Comparison of ENCODE assay signal across 25 cellular contexts in genomic region chr6:128672023-128672422, GRCh38.
DNase-seq lines count a peak whose midpoint lies in the region; ATAC-seq, FAIRE-seq and TF ChIP-seq lines count a peak whose summit lies in the region.
"Had no signal": no experiment of that assay in that cellular context is flagged by ENCODE, and none has a peak within 500 bp of the region (broad histone marks: within the 10 kb centered on the region; RNA-seq: fewer than 3 reads in every experiment).

No MANE protein-coding gene starts in this region.

- no peak for DNase-seq in A549 (ENCODE audit: low read depth in 1 of 2, low spot score in 1 of 2)
- no peak for DNase-seq in IMR-90
- peak; percentile 72 for DNase-seq in NCI-H69 (lab: John Stamatoyannopoulos, UW)
- DNase-seq in globus pallidus (ENCODE audit: low spot score): peak; percentile 0
- DNase-seq in small intestine: no peak
- DNase-seq: CD4-positive, alpha-beta T cell; COR-L47; DMS79; EL; GDM1; GM23248; H7; NCI-H1092 treated with DMSO at 0.1 percent for 48 hours; NCI-H1436; NCI-H187; NCI-H2171 treated with DMSO at 0.1 percent for 48 hours; NCI-H446 treated with DMSO at 0.1 percent for 48 hours; PC-3; SW 1271 had no signal

- H3K4me2 ChIP-seq in A549 (no peak overlapping the region), IMR-90 (ENCODE audit: low read depth, low read length) (no peak overlapping the region)
- H3K4me2 ChIP-seq: BLaER1 treated with 17β-estradiol and CSF1 and Interleukin-3, amounts not matched to agents 10 nM and 100 nM had no signal

- in situ Hi-C loops in IMR-90 (cut with MboI; ENCODE audit: low sequenced_read_pairs): no loop called here

- H2AK9ac ChIP-seq in IMR-90 (replicated peaks; ENCODE audit: low read depth, low read length, poor library complexity): no peak overlapping the region

- no peaks in the 10 kb centered on the region; the same call in 1 of the 2 replicates for H3K9me1 ChIP-seq in IMR-90 (ENCODE audit: insufficient read depth, low read length)

- H3K9ac ChIP-seq in IMR-90 (ENCODE audit: low read depth, low read length): no peak overlapping the region
- H3K9ac ChIP-seq: BLaER1 treated with 17β-estradiol and CSF1 and Interleukin-3, amounts not matched to agents 10 nM and 100 nM; GM23248 had no signal

- H3K4ac ChIP-seq in IMR-90 (ENCODE audit: low read depth, low read length): no peak overlapping the region

- no peak overlapping the region for H4K5ac ChIP-seq in IMR-90 (ENCODE audit: low read depth, low read length)

- no TSS peak for BruUV-seq in IMR-90 (replicated peaks; lab: Mats Ljungman, UMichigan)

- no peak for TF ChIP-seq POLR2A in A549 (IDR thresholded peaks at IDR 0.05; ENCODE audit: low read length)
- TF ChIP-seq POLR2A in IMR-90 (IDR thresholded peaks at IDR 0.05; ENCODE audit: low read depth, low read length): no peak

- H3K23ac ChIP-seq in IMR-90 (ENCODE audit: low read depth, low read length): no peak overlapping the region

- TF ChIP-seq RAD21 in A549 (conservative IDR thresholded peaks at IDR 0.05 in 1 of 2, IDR thresholded peaks at IDR 0.05 in 1 of 2): no peak
- TF ChIP-seq RAD21 in IMR-90 (IDR thresholded peaks at IDR 0.05; ENCODE audit: low read length): no peak

- no peak overlapping the region for H2BK20ac ChIP-seq in IMR-90 (ENCODE audit: low read depth, low read length)

- WGBS in A549 (ENCODE audit: missing lambda C conversion rate): 73% methylated on average over 3 of the region's 3 CpGs
- no CpG with 5 or more reads among the region's 3 CpGs for WGBS in IMR-90 (ENCODE audit: extremely low coverage in 2 of 2, insufficient read length in 1 of 2), 2 experiments
- WGBS in small intestine, 3 donors: 71 to 84% (median 77%) methylated on average over 3 of the region's 3 CpGs

- no peak for TF ChIP-seq EP300 in A549 (IDR thresholded peaks at IDR 0.05)

- FAIRE-seq in A549 (lab: Jason Lieb, UNC): no peak
- FAIRE-seq in small intestine (lab: Jason Lieb, UNC): no peak
- FAIRE-seq: GM12878 had no signal

- no peak overlapping the region for H2AK5ac ChIP-seq in IMR-90 (ENCODE audit: low read depth, low read length)

- CTCF ChIA-PET in A549 (lab: Yijun Ruan, JAX) (no interaction called here), IMR-90 (lab: Yijun Ruan, JAX) (no interaction called here)

- POLR2A ChIA-PET in A549 (lab: Yijun Ruan, JAX) (no interaction called here), IMR-90 (lab: Charles Lee; ENCODE audit: unreplicated experiment) (no interaction called here)

- H4K8ac ChIP-seq in IMR-90 (ENCODE audit: low read depth in 2 of 2, low read length in 2 of 2): no peak overlapping the region

- H3K36me3 ChIP-seq in IMR-90 (ENCODE audit: control insufficient read depth, insufficient read depth, low read length) (no peaks in the 10 kb centered on the region), small intestine (ENCODE audit: control insufficient read depth in 2 of 2, insufficient read depth in 2 of 2, low read length in 2 of 2) (no peaks in the 10 kb centered on the region)
- H3K36me3 ChIP-seq: BLaER1 treated with 17β-estradiol and CSF1 and Interleukin-3, amounts not matched to agents 10 nM and 100 nM; SJSA1 had no signal

- no peak overlapping the region for H3K27ac ChIP-seq in A549
- no peak overlapping the region for H3K27ac ChIP-seq in IMR-90 (ENCODE audit: insufficient read depth, low read length)
- no peak overlapping the region for H3K27ac ChIP-seq in small intestine (ENCODE audit: low read depth in 1 of 2, low read length in 1 of 2)
- H3K27ac ChIP-seq: BLaER1 treated with 17β-estradiol and CSF1 and Interleukin-3, amounts not matched to agents 10 nM and 100 nM; GM23248; SJSA1 had no signal

- H3K56ac ChIP-seq in IMR-90 (ENCODE audit: extremely low read depth, insufficient read depth, low read length): no peak overlapping the region

- H3K79me1 ChIP-seq in IMR-90 (ENCODE audit: low read depth in 1 of 2, low read length in 2 of 2): no peaks in the 10 kb centered on the region

- no peak for TF ChIP-seq CTCF in A549 (IDR thresholded peaks at IDR 0.05)
- no peak for TF ChIP-seq CTCF in IMR-90 (conservative IDR thresholded peaks at IDR 0.05; ENCODE audit: low read depth, low read length)

- no peak overlapping the region for H2BK15ac ChIP-seq in IMR-90 (ENCODE audit: low read depth, low read length)

- no peaks in the 10 kb centered on the region for H4K20me1 ChIP-seq in IMR-90 (ENCODE audit: insufficient read depth, low read length)
- H4K20me1 ChIP-seq: BLaER1 treated with 17β-estradiol and CSF1 and Interleukin-3, amounts not matched to agents 10 nM and 100 nM had no signal

- no peak overlapping the region for H3K18ac ChIP-seq in IMR-90 (ENCODE audit: low read depth, low read length)

- H3K14ac ChIP-seq in IMR-90 (replicated peaks; ENCODE audit: low read depth, low read length): no peak overlapping the region

- ATAC-seq in A549: no peak
- no peak for ATAC-seq in IMR-90 (ENCODE audit: low read depth)
- ATAC-seq in activated CD4-positive, CD25-positive, alpha-beta regulatory T cell treated with anti-CD3 and anti-CD28 coated beads, Interleukin-2, amount 50 U/mL, for 24 hours: no peak
- no peak for ATAC-seq in HG02610 (IDR thresholded peaks at IDR 0.05; ENCODE audit: unreplicated experiment)
- ATAC-seq: GM12878, PC-3, Right ventricle myocardium inferior had no signal

- no peak overlapping the region for H2BK120ac ChIP-seq in IMR-90 (ENCODE audit: low read depth, low read length)

- intact Hi-C loops in IMR-90 (cut with micrococcal nuclease): no loop called here

- no peak overlapping the region for H3K4me3 ChIP-seq in A549
- H3K4me3 ChIP-seq in IMR-90 (ENCODE audit: insufficient read depth, low read depth, low read length): no peak overlapping the region
- H3K4me3 ChIP-seq in small intestine (ENCODE audit: low read depth in 1 of 2, low read length in 2 of 2): no peak overlapping the region
- H3K4me3 ChIP-seq: BLaER1 treated with 17β-estradiol and CSF1 and Interleukin-3, amounts not matched to agents 10 nM and 100 nM; GM12878; GM23248; SJSA1 had no signal

- H2BK5ac ChIP-seq in IMR-90 (ENCODE audit: low read depth, low read length, poor library complexity, severe bottlenecking): no peak overlapping the region

- no peaks in the 10 kb centered on the region for H3K27me3 ChIP-seq in IMR-90 (ENCODE audit: control insufficient read depth, insufficient read depth, low read length)
- H3K27me3 ChIP-seq in small intestine (ENCODE audit: control insufficient read depth in 2 of 2, insufficient read depth in 2 of 2, low read length in 2 of 2): no peaks in the 10 kb centered on the region
- H3K27me3 ChIP-seq: BLaER1 treated with 17β-estradiol and CSF1 and Interleukin-3, amounts not matched to agents 10 nM and 100 nM; SJSA1 had no signal

- no peaks in the 10 kb centered on the region for H3K4me1 ChIP-seq in A549
- H3K4me1 ChIP-seq in IMR-90 (ENCODE audit: control insufficient read depth, insufficient read depth, low read length): no peaks in the 10 kb centered on the region
- no peaks in the 10 kb centered on the region for H3K4me1 ChIP-seq in small intestine (ENCODE audit: control insufficient read depth in 2 of 2, insufficient read depth in 1 of 2, low read depth in 1 of 2, low read length in 1 of 2)
- H3K4me1 ChIP-seq: SJSA1 had no signal

- H3K9me3 ChIP-seq in A549 (no peaks in the 10 kb centered on the region), IMR-90 (ENCODE audit: control insufficient read depth, insufficient read depth, low read length) (no peaks in the 10 kb centered on the region), small intestine (ENCODE audit: control insufficient read depth, low read depth) (no peaks in the 10 kb centered on the region)
- H3K9me3 ChIP-seq: BLaER1 treated with 17β-estradiol and CSF1 and Interleukin-3, amounts not matched to agents 10 nM and 100 nM; SJSA1 had no signal

- dilution Hi-C loops in IMR-90 (cut with HindIII; ENCODE audit: low sequenced_read_pairs, unreplicated experiment): no loop called here

- H4K91ac ChIP-seq in IMR-90 (ENCODE audit: insufficient read depth, low read depth, low read length): no peak overlapping the region

- no peak overlapping the region for H2AFZ ChIP-seq in IMR-90 (replicated peaks; ENCODE audit: low read length, poor library complexity)
- H2AFZ ChIP-seq: GM23248 had no signal

TF ChIP-seq in A549, 52 proteins besides CTCF, POLR2A, EP300 and RAD21:
- TF ChIP-seq MAFK (IDR thresholded peaks at IDR 0.05; ENCODE audit: partially characterized antibody) (peak; percentile 75), ZC3H11A (IDR thresholded peaks at IDR 0.05) (no peak), CBX2 (IDR thresholded peaks at IDR 0.05; ENCODE audit: borderline replicate concordance, low read depth) (no peak), GATA3 (IDR thresholded peaks at IDR 0.05; ENCODE audit: borderline replicate concordance) (no peak)
TF ChIP-seq in A549: peak in this region for 1.

TF ChIP-seq in IMR-90, 13 proteins besides CTCF, POLR2A, EP300 and RAD21:
- TF ChIP-seq MAFK (IDR thresholded peaks at IDR 0.05; ENCODE audit: low read depth, low read length): peak; percentile 96
- no peak for TF ChIP-seq MXI1 (IDR thresholded peaks at IDR 0.05; ENCODE audit: borderline replicate concordance, low read depth, low read length)

Comparison
In these comparisons a context has a peak if more than half of its experiments do, and no peak if none do; other contexts are left out.
1. DNase-seq: peak in NCI-H69 (single experiment) and globus pallidus (single experiment); none in A549 (0 of 2), IMR-90 (single experiment) and small intestine (single experiment).